In genomic region chr4:81913427-81913878, GRCh38 we compare ENCODE assay signal across 8 cellular contexts.
DNase-seq lines count a peak whose midpoint lies in the region; ATAC-seq and TF ChIP-seq lines count a peak whose summit lies in the region.

No MANE protein-coding gene starts in this region.

- WGBS in spleen, 5 donors: 23 to 34% (median 28%) methylated on average over 12 of the region's 12 CpGs

- ATAC-seq in GM18873 (IDR thresholded peaks at IDR 0.05; ENCODE audit: low FRiP score, unreplicated experiment) (peak; percentile 67), HG03139 (IDR thresholded peaks at IDR 0.05; ENCODE audit: unreplicated experiment) (peak; percentile 74), Panc1 (no peak), left cardiac atrium (no peak)

- no peak overlapping the region for H3K27ac ChIP-seq in Panc1 (ENCODE audit: low read length)
- H3K27ac ChIP-seq in spleen: no peak overlapping the region

- H3K4me1 ChIP-seq in BE2C (no peaks in the 10 kb centered on the region), Panc1 (ENCODE audit: control insufficient read depth, insufficient read depth, low read length) (no peaks in the 10 kb centered on the region), spleen (peaks cover 0 to 4% (median 0%) of the 10 kb centered on the region in 6 donors)

- no peak for TF ChIP-seq POLR2A in spleen (IDR thresholded peaks at IDR 0.05)

- H3K9me3 Mint-ChIP-seq in activated T-helper 1 cell treated with anti-CD3 and anti-CD28 coated beads, Interleukin-12 subunit alpha, Interleukin-12 subunit beta, Interleukin-2, Interleukin-4 antibody, amounts not matched to agents 30 ng/mL and 10 ng/mL and 1 ng/mL, durations not matched to agents 14 hours and 24 hours and 36 hours: no peaks in the 10 kb centered on the region

- POLR2A ChIA-PET in Panc1 (lab: Charles Lee): no interaction called here

- intact Hi-C loops in Panc1 (cut with micrococcal nuclease; ENCODE audit: unreplicated experiment) (no loop called here), left cardiac atrium (cut with DNase I) (no loop called here), spleen (cut with DNase I; ENCODE audit: low total_unique reads) (no loop called here)
- intact Hi-C loops in activated T-helper 1 cell treated with anti-CD3 and anti-CD28 coated beads, Interleukin-12 subunit alpha, Interleukin-12 subunit beta, Interleukin-2, Interleukin-4 antibody, amounts not matched to agents 30 ng/mL and 10 ng/mL and 1 ng/mL, durations not matched to agents 14 hours and 24 hours and 36 hours (cut with micrococcal nuclease): loop anchor here (5.0 to 10.0 kb wide), 2 partner anchors 291 to 506 kb away; no protein-coding TSS in a partner anchor

- H3K27me3 ChIP-seq in BE2C (no peaks in the 10 kb centered on the region; the same call in none of the 2 replicates), Panc1 (ENCODE audit: control insufficient read depth, insufficient read depth, low read length) (no peaks in the 10 kb centered on the region), spleen (replicated peaks in 1 of 7) (peaks cover 0 to 8% (median 0%) of the 10 kb centered on the region in 7 donors)

- H3K4me3 ChIP-seq in BE2C (ENCODE audit: low read depth, low read length) (no peak overlapping the region), Panc1 (ENCODE audit: low read depth in 2 of 2, low read length in 2 of 2) (no peak overlapping the region), spleen (no peak overlapping the region)

- in situ Hi-C loops in Panc1 (cut with HindIII; ENCODE audit: low pct_unique_long_range_greater_than_20kb, low sequenced_read_pairs): no loop called here

- H3K4me1 Mint-ChIP-seq in activated T-helper 1 cell treated with anti-CD3 and anti-CD28 coated beads, Interleukin-12 subunit alpha, Interleukin-12 subunit beta, Interleukin-2, Interleukin-4 antibody, amounts not matched to agents 30 ng/mL and 10 ng/mL and 1 ng/mL, durations not matched to agents 14 hours and 24 hours and 36 hours (ENCODE audit: low read depth): peaks cover 9% of the 10 kb centered on the region

- peak; percentile 75 for DNase-seq in BE2C
- peak; percentile 12 for DNase-seq in Panc1 (ENCODE audit: low read depth, low spot score)
- peak; percentile 28 for DNase-seq in activated T-helper 1 cell treated with anti-CD3 and anti-CD28 coated beads, Interleukin-12 subunit alpha, Interleukin-12 subunit beta, Interleukin-2, Interleukin-4 antibody, amounts not matched to agents 30 ng/mL and 10 ng/mL and 1 ng/mL, durations not matched to agents 14 hours and 24 hours and 36 hours (ENCODE audit: low spot score)
- DNase-seq in left cardiac atrium: peak; percentile 44
- DNase-seq in spleen: no peak
- no peak for DNase-seq in NCI-H2107 (lab: John Stamatoyannopoulos, UW)

- H3K36me3 ChIP-seq in BE2C (no peaks in the 10 kb centered on the region), Panc1 (ENCODE audit: control insufficient read depth, insufficient read depth, low read length) (no peaks in the 10 kb centered on the region), spleen (no peaks in the 10 kb centered on the region)

- BruUV-seq in Panc1 (replicated peaks; lab: Mats Ljungman, UMichigan): no TSS peak

- CTCF ChIA-PET in Panc1 (lab: Charles Lee): interaction anchor here (0.7 kb wide), 1 partner anchor 1211 kb away, joined by 3 read pairs; no protein-coding TSS in a partner anchor

- TF ChIP-seq CTCF in BE2C (IDR thresholded peaks at IDR 0.05; ENCODE audit: low read depth, low read length) (peak; percentile 89), Panc1 (IDR thresholded peaks at IDR 0.05) (peak; percentile 73), spleen (IDR thresholded peaks at IDR 0.05 in 8 of 11, conservative IDR thresholded peaks at IDR 0.05 in 3 of 11) (peak; percentile 13 to 70 (median 50))

- H3K9me3 ChIP-seq in BE2C (no peaks in the 10 kb centered on the region; the same call in 1 of the 2 replicates), Panc1 (ENCODE audit: control insufficient read depth, insufficient read depth, low read depth, low read length) (no peaks in the 10 kb centered on the region), spleen (no peaks in the 10 kb centered on the region)

- H3K36me3 Mint-ChIP-seq in activated T-helper 1 cell treated with anti-CD3 and anti-CD28 coated beads, Interleukin-12 subunit alpha, Interleukin-12 subunit beta, Interleukin-2, Interleukin-4 antibody, amounts not matched to agents 30 ng/mL and 10 ng/mL and 1 ng/mL, durations not matched to agents 14 hours and 24 hours and 36 hours (ENCODE audit: low read depth): no peaks in the 10 kb centered on the region

- no peak overlapping the region for H3K4me3 Mint-ChIP-seq in activated T-helper 1 cell treated with anti-CD3 and anti-CD28 coated beads, Interleukin-12 subunit alpha, Interleukin-12 subunit beta, Interleukin-2, Interleukin-4 antibody, amounts not matched to agents 30 ng/mL and 10 ng/mL and 1 ng/mL, durations not matched to agents 14 hours and 24 hours and 36 hours

- H3K27ac Mint-ChIP-seq in activated T-helper 1 cell treated with anti-CD3 and anti-CD28 coated beads, Interleukin-12 subunit alpha, Interleukin-12 subunit beta, Interleukin-2, Interleukin-4 antibody, amounts not matched to agents 30 ng/mL and 10 ng/mL and 1 ng/mL, durations not matched to agents 14 hours and 24 hours and 36 hours: no peak overlapping the region

- H3K27me3 Mint-ChIP-seq in activated T-helper 1 cell treated with anti-CD3 and anti-CD28 coated beads, Interleukin-12 subunit alpha, Interleukin-12 subunit beta, Interleukin-2, Interleukin-4 antibody, amounts not matched to agents 30 ng/mL and 10 ng/mL and 1 ng/mL, durations not matched to agents 14 hours and 24 hours and 36 hours (ENCODE audit: insufficient read depth): peaks cover 8% of the 10 kb centered on the region

Comparison
In these comparisons a context has a peak if more than half of its experiments do, and no peak if none do; other contexts are left out.
1. DNase-seq: peak in BE2C (single experiment), Panc1 (single experiment), activated T-helper 1 cell treated with anti-CD3 and anti-CD28 coated beads, Interleukin-12 subunit alpha, Interleukin-12 subunit beta, Interleukin-2, Interleukin-4 antibody, amounts not matched to agents 30 ng/mL and 10 ng/mL and 1 ng/mL, durations not matched to agents 14 hours and 24 hours and 36 hours (single experiment) and left cardiac atrium (single experiment); none in spleen (single experiment) and NCI-H2107 (single experiment).
2. ATAC-seq: peak in GM18873 (single experiment) and HG03139 (single experiment); none in Panc1 (single experiment) and left cardiac atrium (0 of 2).
3. Peak in every context shown above with its lines, with median percentiles within 50 percentile points of each other: CTCF ChIP-seq.